In the genomic region with DNA sequence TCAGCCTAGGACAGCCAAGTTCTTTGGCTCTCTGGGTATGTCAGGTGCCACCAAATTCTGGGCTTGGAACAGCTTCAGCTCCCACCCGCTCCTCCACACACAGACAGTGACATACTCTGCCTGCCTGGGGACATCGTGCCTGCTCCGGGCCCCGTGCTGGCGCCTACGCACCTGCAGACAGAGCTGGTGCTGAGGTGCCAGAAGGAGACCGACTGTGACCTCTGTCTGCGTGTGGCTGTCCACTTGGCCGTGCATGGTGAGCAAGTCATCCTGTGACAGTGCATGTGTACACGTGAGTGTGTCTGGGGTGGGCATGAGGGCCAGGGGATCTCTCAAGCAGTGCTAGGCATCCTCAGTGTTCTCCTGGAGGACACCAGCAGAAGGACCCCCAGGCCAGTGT, we compare ENCODE assay signal across 1 cellular context.
A peak's percentile ranks its signal among the peaks of the same experiment; 100 is the strongest.
TF ChIP-seq lines count a peak whose summit lies in the region.

No MANE protein-coding gene starts in this region.

TF ChIP-seq in HepG2, 621 proteins besides CTCF, POLR2A, EP300 and RAD21:
- TF ChIP-seq, protein P1, sequence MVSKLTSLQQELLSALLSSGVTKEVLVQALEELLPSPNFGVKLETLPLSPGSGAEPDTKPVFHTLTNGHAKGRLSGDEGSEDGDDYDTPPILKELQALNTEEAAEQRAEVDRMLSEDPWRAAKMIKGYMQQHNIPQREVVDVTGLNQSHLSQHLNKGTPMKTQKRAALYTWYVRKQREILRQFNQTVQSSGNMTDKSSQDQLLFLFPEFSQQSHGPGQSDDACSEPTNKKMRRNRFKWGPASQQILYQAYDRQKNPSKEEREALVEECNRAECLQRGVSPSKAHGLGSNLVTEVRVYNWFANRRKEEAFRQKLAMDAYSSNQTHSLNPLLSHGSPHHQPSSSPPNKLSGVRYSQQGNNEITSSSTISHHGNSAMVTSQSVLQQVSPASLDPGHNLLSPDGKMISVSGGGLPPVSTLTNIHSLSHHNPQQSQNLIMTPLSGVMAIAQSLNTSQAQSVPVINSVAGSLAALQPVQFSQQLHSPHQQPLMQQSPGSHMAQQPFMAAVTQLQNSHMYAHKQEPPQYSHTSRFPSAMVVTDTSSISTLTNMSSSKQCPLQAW (CRISPR knock-in tag; IDR thresholded peaks at IDR 0.05), result no peak
- TF ChIP-seq, protein P2, sequence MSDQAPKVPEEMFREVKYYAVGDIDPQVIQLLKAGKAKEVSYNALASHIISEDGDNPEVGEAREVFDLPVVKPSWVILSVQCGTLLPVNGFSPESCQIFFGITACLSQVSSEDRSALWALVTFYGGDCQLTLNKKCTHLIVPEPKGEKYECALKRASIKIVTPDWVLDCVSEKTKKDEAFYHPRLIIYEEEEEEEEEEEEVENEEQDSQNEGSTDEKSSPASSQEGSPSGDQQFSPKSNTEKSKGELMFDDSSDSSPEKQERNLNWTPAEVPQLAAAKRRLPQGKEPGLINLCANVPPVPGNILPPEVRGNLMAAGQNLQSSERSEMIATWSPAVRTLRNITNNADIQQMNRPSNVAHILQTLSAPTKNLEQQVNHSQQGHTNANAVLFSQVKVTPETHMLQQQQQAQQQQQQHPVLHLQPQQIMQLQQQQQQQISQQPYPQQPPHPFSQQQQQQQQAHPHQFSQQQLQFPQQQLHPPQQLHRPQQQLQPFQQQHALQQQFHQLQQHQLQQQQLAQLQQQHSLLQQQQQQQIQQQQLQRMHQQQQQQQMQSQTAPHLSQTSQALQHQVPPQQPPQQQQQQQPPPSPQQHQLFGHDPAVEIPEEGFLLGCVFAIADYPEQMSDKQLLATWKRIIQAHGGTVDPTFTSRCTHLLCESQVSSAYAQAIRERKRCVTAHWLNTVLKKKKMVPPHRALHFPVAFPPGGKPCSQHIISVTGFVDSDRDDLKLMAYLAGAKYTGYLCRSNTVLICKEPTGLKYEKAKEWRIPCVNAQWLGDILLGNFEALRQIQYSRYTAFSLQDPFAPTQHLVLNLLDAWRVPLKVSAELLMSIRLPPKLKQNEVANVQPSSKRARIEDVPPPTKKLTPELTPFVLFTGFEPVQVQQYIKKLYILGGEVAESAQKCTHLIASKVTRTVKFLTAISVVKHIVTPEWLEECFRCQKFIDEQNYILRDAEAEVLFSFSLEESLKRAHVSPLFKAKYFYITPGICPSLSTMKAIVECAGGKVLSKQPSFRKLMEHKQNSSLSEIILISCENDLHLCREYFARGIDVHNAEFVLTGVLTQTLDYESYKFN (CRISPR knock-in tag; conservative IDR thresholded peaks at IDR 0.05), result no peak
- TF ChIP-seq KAT8 (CRISPR knock-in tag; IDR thresholded peaks at IDR 0.05) (no peak), KDM1A (CRISPR knock-in tag; IDR thresholded peaks at IDR 0.05) (no peak), SP4 (CRISPR knock-in tag; IDR thresholded peaks at IDR 0.05) (no peak), RFXANK (CRISPR knock-in tag; IDR thresholded peaks at IDR 0.05) (no peak)
- TF ChIP-seq, protein P3, sequence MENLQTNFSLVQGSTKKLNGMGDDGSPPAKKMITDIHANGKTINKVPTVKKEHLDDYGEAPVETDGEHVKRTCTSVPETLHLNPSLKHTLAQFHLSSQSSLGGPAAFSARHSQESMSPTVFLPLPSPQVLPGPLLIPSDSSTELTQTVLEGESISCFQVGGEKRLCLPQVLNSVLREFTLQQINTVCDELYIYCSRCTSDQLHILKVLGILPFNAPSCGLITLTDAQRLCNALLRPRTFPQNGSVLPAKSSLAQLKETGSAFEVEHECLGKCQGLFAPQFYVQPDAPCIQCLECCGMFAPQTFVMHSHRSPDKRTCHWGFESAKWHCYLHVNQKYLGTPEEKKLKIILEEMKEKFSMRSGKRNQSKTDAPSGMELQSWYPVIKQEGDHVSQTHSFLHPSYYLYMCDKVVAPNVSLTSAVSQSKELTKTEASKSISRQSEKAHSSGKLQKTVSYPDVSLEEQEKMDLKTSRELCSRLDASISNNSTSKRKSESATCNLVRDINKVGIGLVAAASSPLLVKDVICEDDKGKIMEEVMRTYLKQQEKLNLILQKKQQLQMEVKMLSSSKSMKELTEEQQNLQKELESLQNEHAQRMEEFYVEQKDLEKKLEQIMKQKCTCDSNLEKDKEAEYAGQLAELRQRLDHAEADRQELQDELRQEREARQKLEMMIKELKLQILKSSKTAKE (CRISPR knock-in tag; IDR thresholded peaks at IDR 0.05; ENCODE audit: borderline replicate concordance), result no peak
- TF ChIP-seq, protein P4, sequence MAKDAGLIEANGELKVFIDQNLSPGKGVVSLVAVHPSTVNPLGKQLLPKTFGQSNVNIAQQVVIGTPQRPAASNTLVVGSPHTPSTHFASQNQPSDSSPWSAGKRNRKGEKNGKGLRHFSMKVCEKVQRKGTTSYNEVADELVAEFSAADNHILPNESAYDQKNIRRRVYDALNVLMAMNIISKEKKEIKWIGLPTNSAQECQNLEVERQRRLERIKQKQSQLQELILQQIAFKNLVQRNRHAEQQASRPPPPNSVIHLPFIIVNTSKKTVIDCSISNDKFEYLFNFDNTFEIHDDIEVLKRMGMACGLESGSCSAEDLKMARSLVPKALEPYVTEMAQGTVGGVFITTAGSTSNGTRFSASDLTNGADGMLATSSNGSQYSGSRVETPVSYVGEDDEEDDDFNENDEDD (CRISPR knock-in tag; IDR thresholded peaks at IDR 0.05; ENCODE audit: borderline replicate concordance), result 0 out of 2 replicates have a peak, but pooled peaks have one; percentile 21
